ENCODE assay signal across 20 cellular contexts in genomic region chr3:127061641-127062040, GRCh38.
DNase-seq lines count a peak whose midpoint lies in the region; ATAC-seq and TF ChIP-seq lines count a peak whose summit lies in the region.
"Had no signal": no experiment of that assay in that cellular context is flagged by ENCODE, and none has a peak within 500 bp of the region (broad histone marks: within the 10 kb centered on the region; RNA-seq: fewer than 3 reads in every experiment).

No MANE protein-coding gene starts in this region.

- H3K27ac ChIP-seq in heart right ventricle: no peak overlapping the region
- no peak overlapping the region for H3K27ac ChIP-seq in mesendoderm (ENCODE audit: low read depth, low read length)
- H3K27ac ChIP-seq: BLaER1, HL-60 had no signal

- no peak overlapping the region for H4K5ac ChIP-seq in mesendoderm (ENCODE audit: low read length)

- ATAC-seq in left ventricle myocardium superior: no peak
- no peak for ATAC-seq in heart right ventricle
- ATAC-seq in GM18519 (IDR thresholded peaks at IDR 0.05; ENCODE audit: low FRiP score, unreplicated experiment): no peak
- ATAC-seq in HG03469 (IDR thresholded peaks at IDR 0.05; ENCODE audit: unreplicated experiment): no peak
- ATAC-seq: PC-3 had no signal

- H3K4me1 ChIP-seq in heart right ventricle (no peaks in the 10 kb centered on the region), mesendoderm (ENCODE audit: control insufficient read depth, low read depth, low read length) (no peaks in the 10 kb centered on the region)
- H3K4me1 ChIP-seq: BLaER1 had no signal

- peak; percentile 5 for DNase-seq in left ventricle myocardium superior
- no peak for DNase-seq in heart right ventricle
- DNase-seq in chondrocyte (ENCODE audit: low spot score): peak; percentile 19
- DNase-seq in mesendoderm: peak; percentile 73
- DNase-seq in NCI-H2171 treated with DMSO at 0.1 percent for 48 hours (lab: John Stamatoyannopoulos, UW): no peak
- DNase-seq: CD4-positive, alpha-beta memory T cell; DMS153; IMR-90; NCI-H1048; NCI-H1436 treated with DMSO at 0.1 percent for 48 hours; NCI-H2081 treated with DMSO at 0.1 percent for 48 hours; NCI-H2227 treated with DMSO at 0.1 percent for 48 hours; NCI-H524; PC-3; RPMI8226; SIG-M5 had no signal

- no peak overlapping the region for H3K4ac ChIP-seq in mesendoderm (ENCODE audit: low read depth, low read length)

- H3K79me2 ChIP-seq in mesendoderm (ENCODE audit: control insufficient read depth, insufficient read depth, low read length): no peaks in the 10 kb centered on the region

- no peak overlapping the region for H4K8ac ChIP-seq in mesendoderm (ENCODE audit: low read depth, low read length)

- H3K9me3 Mint-ChIP-seq in chondrocyte (ENCODE audit: low read depth): peaks cover 19% of the 10 kb centered on the region

- H3K36me3 Mint-ChIP-seq in chondrocyte (ENCODE audit: low read depth): peaks cover 6% of the 10 kb centered on the region

- no peak overlapping the region for H2AK5ac ChIP-seq in mesendoderm (ENCODE audit: low read length)

- H3K4me1 Mint-ChIP-seq in chondrocyte (ENCODE audit: low read depth): peaks cover 2% of the 10 kb centered on the region
- H3K4me1 Mint-ChIP-seq: CD4-positive, alpha-beta memory T cell had no signal

- H2BK5ac ChIP-seq in mesendoderm (ENCODE audit: low read length): no peak overlapping the region

- no peak overlapping the region for H3K23ac ChIP-seq in mesendoderm (ENCODE audit: low read length)

- H3K27me3 ChIP-seq in heart right ventricle: peaks cover 0 to 20% (median 0%) of the 10 kb centered on the region in 7 donors
- no peaks in the 10 kb centered on the region for H3K27me3 ChIP-seq in mesendoderm (ENCODE audit: insufficient read depth, low read length, poor library complexity)

- H3K9ac ChIP-seq in mesendoderm (ENCODE audit: low read length): no peak overlapping the region
- H3K9ac ChIP-seq: BLaER1 had no signal

- H3K27me3 Mint-ChIP-seq in chondrocyte (ENCODE audit: low read depth): peaks cover 25% of the 10 kb centered on the region

- H3K4me3 ChIP-seq in heart right ventricle (no peak overlapping the region), mesendoderm (ENCODE audit: low read length) (no peak overlapping the region)
- H3K4me3 ChIP-seq: BLaER1 had no signal

- H3K4me2 ChIP-seq in mesendoderm (ENCODE audit: low read length): no peak overlapping the region
- H3K4me2 ChIP-seq: BLaER1 had no signal

- TF ChIP-seq CTCF in heart right ventricle (IDR thresholded peaks at IDR 0.05) (no peak), chondrocyte (IDR thresholded peaks at IDR 0.05) (no peak)

- WGBS in heart right ventricle, 2 donors: 33 to 43% methylated on average over 6 of the region's 6 CpGs
- WGBS in mesendoderm (ENCODE audit: extremely low coverage, insufficient coverage, low lambda C conversion rate): no CpG with 5 or more reads among the region's 6 CpGs

- H3K36me3 ChIP-seq in heart right ventricle (no peaks in the 10 kb centered on the region), mesendoderm (ENCODE audit: control insufficient read depth, insufficient read depth, low read length) (no peaks in the 10 kb centered on the region)
- H3K36me3 ChIP-seq: BLaER1 had no signal

- no peak overlapping the region for H3K56ac ChIP-seq in mesendoderm (ENCODE audit: low read length)

- peaks cover 0 to 19% (median 6%) of the 10 kb centered on the region in 11 donors for H3K9me3 ChIP-seq in heart right ventricle

- no peak overlapping the region for H3K18ac ChIP-seq in mesendoderm (ENCODE audit: low read length)

- no peak overlapping the region for H2BK120ac ChIP-seq in mesendoderm (ENCODE audit: low read depth, low read length)

- no peak overlapping the region for H2BK15ac ChIP-seq in mesendoderm (replicated peaks; ENCODE audit: low read depth)

- intact Hi-C loops in left ventricle myocardium superior (cut with micrococcal nuclease): no loop called here
- intact Hi-C loops in heart right ventricle (cut with DNase I): no loop called here

- no peak overlapping the region for H3K27ac Mint-ChIP-seq in chondrocyte (ENCODE audit: unreplicated experiment)
- H3K27ac Mint-ChIP-seq: CD4-positive, alpha-beta memory T cell had no signal

- no peak overlapping the region for H3K4me3 Mint-ChIP-seq in chondrocyte (ENCODE audit: unreplicated experiment)
- H3K4me3 Mint-ChIP-seq: CD4-positive, alpha-beta memory T cell had no signal

- no peaks in the 10 kb centered on the region for H3K79me1 ChIP-seq in mesendoderm (ENCODE audit: low read length)

Comparison
In these comparisons a context has a peak if more than half of its experiments do, and no peak if none do; other contexts are left out.
1. DNase-seq: peak in left ventricle myocardium superior (single experiment), chondrocyte (single experiment) and mesendoderm (single experiment); none in heart right ventricle (0 of 2) and NCI-H2171 treated with DMSO at 0.1 percent for 48 hours (single experiment).